32 cellular contexts compared by ENCODE assay signal in the genomic region with DNA sequence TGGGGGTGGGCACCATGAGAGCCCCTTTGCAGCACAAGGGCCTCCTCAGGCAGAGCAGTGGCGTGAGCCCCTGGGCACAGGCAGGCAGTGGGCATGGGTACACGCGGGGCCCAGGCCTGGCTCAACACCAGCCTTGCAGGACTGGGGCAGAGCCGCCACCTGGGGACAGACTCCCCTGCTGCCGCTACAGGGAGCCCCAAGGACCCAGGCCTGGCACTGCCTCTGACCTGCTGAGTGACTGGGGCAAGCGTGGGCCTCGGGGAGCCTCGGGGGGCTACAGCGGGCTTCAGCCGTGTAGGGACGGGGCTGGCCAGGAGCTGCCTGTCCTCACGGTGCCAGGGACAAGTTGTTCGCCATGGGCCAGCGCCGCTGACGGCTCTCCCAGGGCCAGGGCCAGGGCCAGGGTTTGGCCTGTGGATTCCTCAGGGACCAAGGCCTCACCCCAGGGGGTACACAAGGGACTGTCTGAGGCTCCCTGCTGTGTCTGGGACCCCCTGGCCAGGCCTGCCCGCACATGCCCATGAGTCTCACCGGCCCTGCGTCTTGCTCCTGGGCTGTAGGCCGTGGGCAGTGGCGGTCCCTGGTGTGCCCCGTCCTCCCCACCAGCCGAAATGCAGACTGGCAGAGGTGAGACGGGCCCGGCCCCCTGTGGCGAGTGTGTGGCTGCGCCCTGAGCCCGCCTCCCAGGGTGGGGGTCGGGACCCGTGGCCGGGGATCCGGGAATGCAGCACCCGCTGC. TPM values are rescaled to one million over a fixed set of nuclear protein-coding genes. Genes with fewer than 3 reads are reported as not detected.
"Had no signal": no experiment of that assay in that cellular context is flagged by ENCODE, and none has a peak within 500 bp of the region (broad histone marks: within the 10 kb centered on the region; RNA-seq: fewer than 3 reads in every experiment).

No MANE protein-coding gene starts in this region.

- H3K27ac ChIP-seq: ascending aorta, cardiac muscle cell, KMS-11, Peyer's patch, VCaP had no signal

- H3K4me1 ChIP-seq: ascending aorta, Peyer's patch had no signal

- H3K9ac ChIP-seq: KMS-11 had no signal

- DNase-seq: activated B cell treated with CpG ODN at 0.5 μM for 24 hours; activated CD4-positive, alpha-beta memory T cell treated with anti-CD3 and anti-CD28 coated beads, Interleukin-2, amount 10 ng/mL, durations not matched to agents 7 days and 5 days; activated CD4-positive, alpha-beta T cell treated with anti-CD3 and anti-CD28 coated beads for 4 hours; activated CD4-positive, CD25-positive, alpha-beta regulatory T cell treated with anti-CD3 and anti-CD28 coated beads, Interleukin-2, amount 50 U/mL, for 72 hours; activated CD8-positive, alpha-beta memory T cell treated with anti-CD3 and anti-CD28 coated beads for 24 hours; activated CD8-positive, alpha-beta memory T cell treated with anti-CD3 and anti-CD28 coated beads, Interleukin-2, amount 10 ng/mL, durations not matched to agents 7 days and 5 days; activated CD8-positive, alpha-beta memory T cell treated with anti-CD3 and anti-CD28 coated beads, Interleukin-2, amount 50 U/mL, for 48 hours; activated effector memory CD4-positive, alpha-beta T cell treated with Interleukin-2 at 50 U/mL for 16 hours; activated naive CD4-positive, alpha-beta T cell treated with anti-CD3 and anti-CD28 coated beads, Interleukin-2, amount 10 ng/mL, durations not matched to agents 7 days and 5 days; activated T-cell treated with anti-CD3 and anti-CD28 coated beads, Interleukin-2, amount 50 U/mL, for 48 hours; amniotic stem cell; MM.1S; MV-4-11; NCI-H1092; NCI-H1436 treated with DMSO at 0.1 percent for 48 hours; NCI-H1694 treated with DMSO at 0.1 percent for 48 hours; NCI-H2029; NCI-H510A; NCI-H748 treated with DMSO at 0.1 percent for 48 hours; NK-92 treated with Interleukin-12 subunit alpha and Interleukin-12 subunit beta, amount 100 ng/mL, for 24 hours; PC-3; Peyer's patch; RPMI8226; SW 1271; T-helper 1 cell; T-helper 2 cell; T-helper 9 cell had no signal

- H3K9me3 ChIP-seq: ascending aorta, Peyer's patch had no signal

- H3K4me2 ChIP-seq: KMS-11 had no signal

- H3K27me3 ChIP-seq: ascending aorta, cardiac muscle cell, Peyer's patch had no signal

- ATAC-seq: activated CD8-positive, alpha-beta memory T cell treated with anti-CD3 and anti-CD28 coated beads, Interleukin-2, amount 10 ng/mL, durations not matched to agents 7 days and 5 days; PC-3 had no signal

- H3K4me3 ChIP-seq: ascending aorta, cardiac muscle cell, Peyer's patch had no signal

- H3K36me3 ChIP-seq: ascending aorta, cardiac muscle cell, Peyer's patch had no signal

RNA-seq across cellular contexts. Expression of gene KCNT1, which starts 42.5 kb away (rescaled TPM):
- total RNA-seq: activated B cell treated with CpG ODN at 0.5 μM for 24 hours; activated CD8-positive, alpha-beta memory T cell treated with anti-CD3 and anti-CD28 coated beads, Interleukin-2, amount 10 ng/mL, durations not matched to agents 7 days and 5 days; ascending aorta; LHCN-M2; PC-3 had no signal

RNA-seq across cellular contexts. Expression of gene SOHLH1, which starts 45.2 kb away (rescaled TPM):
- total RNA-seq: activated B cell treated with CpG ODN at 0.5 μM for 24 hours; activated CD4-positive, alpha-beta memory T cell treated with anti-CD3 and anti-CD28 coated beads, Interleukin-2, amount 10 ng/mL, durations not matched to agents 7 days and 5 days; activated CD8-positive, alpha-beta memory T cell treated with anti-CD3 and anti-CD28 coated beads, Interleukin-2, amount 10 ng/mL, durations not matched to agents 7 days and 5 days; ascending aorta; cardiac muscle cell; LHCN-M2; PC-3; Peyer's patch had no signal
- polyA plus RNA-seq: cardiac muscle cell had no signal
